In genomic region chr2:119435148-119435952, GRCh38 we compare ENCODE assay signal across 1 cellular context.
TF ChIP-seq lines count a peak whose summit lies in the region.

No MANE protein-coding gene starts in this region.

TF ChIP-seq in HepG2, 621 proteins besides CTCF, POLR2A, EP300 and RAD21 (continued from another document):
- TF ChIP-seq HOMEZ (CRISPR knock-in tag; IDR thresholded peaks at IDR 0.05; ENCODE audit: low read depth) (0 out of 2 replicates have a peak, but pooled peaks have one; percentile 1), RFXAP (CRISPR knock-in tag; IDR thresholded peaks at IDR 0.05; ENCODE audit: borderline replicate concordance) (no peak), HDAC1 (CRISPR knock-in tag; IDR thresholded peaks at IDR 0.05) (0 out of 2 replicates have a peak, but pooled peaks have one; percentile 24), NFYB (CRISPR knock-in tag; IDR thresholded peaks at IDR 0.05) (no peak), TAF1 (CRISPR knock-in tag; IDR thresholded peaks at IDR 0.05) (0 out of 2 replicates have a peak, but pooled peaks have one; percentile 8), IRF9 (CRISPR knock-in tag; IDR thresholded peaks at IDR 0.05; ENCODE audit: borderline replicate concordance) (0 out of 2 replicates have a peak, but pooled peaks have one; percentile 54), AHDC1 (CRISPR knock-in tag; IDR thresholded peaks at IDR 0.05; ENCODE audit: borderline replicate concordance) (0 out of 2 replicates have a peak, but pooled peaks have one; percentile 13), ZNF441 (CRISPR knock-in tag; IDR thresholded peaks at IDR 0.05; ENCODE audit: borderline replicate concordance) (no peak), DMTF1 (CRISPR knock-in tag; IDR thresholded peaks at IDR 0.05) (no peak; the same call in 1 of the 2 replicates), ZNF691 (CRISPR knock-in tag; IDR thresholded peaks at IDR 0.05; ENCODE audit: borderline replicate concordance, low read depth) (0 out of 2 replicates have a peak, but pooled peaks have one; percentile 24), ZSCAN31 (CRISPR knock-in tag; IDR thresholded peaks at IDR 0.05; ENCODE audit: low read depth) (no peak), PAXIP1 (CRISPR knock-in tag; conservative IDR thresholded peaks at IDR 0.05) (0 out of 2 replicates have a peak, but pooled peaks have one; percentile 9), ZNF501 (CRISPR knock-in tag; IDR thresholded peaks at IDR 0.05) (0 out of 2 replicates have a peak, but pooled peaks have one; percentile 15), HOXA3 (CRISPR knock-in tag; IDR thresholded peaks at IDR 0.05) (no peak), ZNF44 (CRISPR knock-in tag; IDR thresholded peaks at IDR 0.05) (0 out of 2 replicates have a peak, but pooled peaks have one; percentile 45), NR1H2 (CRISPR knock-in tag; IDR thresholded peaks at IDR 0.05; ENCODE audit: borderline replicate concordance, low read depth) (no peak), ELF3 (CRISPR knock-in tag; IDR thresholded peaks at IDR 0.05) (peak; percentile 37; the same call in 1 of the 2 replicates), AKAP8 (CRISPR knock-in tag; IDR thresholded peaks at IDR 0.05) (peak; percentile 41; the same call in 1 of the 2 replicates), MEF2D (CRISPR knock-in tag; IDR thresholded peaks at IDR 0.05) (peak; percentile 56; the same call in 1 of the 2 replicates), PHF8 (CRISPR knock-in tag; IDR thresholded peaks at IDR 0.05) (0 out of 2 replicates have a peak, but pooled peaks have one; percentile 7), ARNT (IDR thresholded peaks at IDR 0.05) (no peak), ZNF709 (CRISPR knock-in tag; IDR thresholded peaks at IDR 0.05) (0 out of 2 replicates have a peak, but pooled peaks have one; percentile 43), PITX1 (CRISPR knock-in tag; IDR thresholded peaks at IDR 0.05) (no peak), KMT2B (CRISPR knock-in tag; IDR thresholded peaks at IDR 0.05) (no peak), NCOA5 (CRISPR knock-in tag; IDR thresholded peaks at IDR 0.05) (no peak), REST (IDR thresholded peaks at IDR 0.05; ENCODE audit: borderline replicate concordance in 1 of 2, low read depth in 1 of 2, low read length in 2 of 2) (no peak), NR2C2 (CRISPR knock-in tag; IDR thresholded peaks at IDR 0.05; ENCODE audit: borderline replicate concordance) (peak; percentile 57), DBP (CRISPR knock-in tag; IDR thresholded peaks at IDR 0.05; ENCODE audit: not compliant biosample characterization) (no peak), ZNF383 (CRISPR knock-in tag; IDR thresholded peaks at IDR 0.05; ENCODE audit: borderline replicate concordance) (0 out of 2 replicates have a peak, but pooled peaks have one; percentile 51), ZIK1 (CRISPR knock-in tag; IDR thresholded peaks at IDR 0.05; ENCODE audit: borderline replicate concordance, low read depth) (0 out of 2 replicates have a peak, but pooled peaks have one; percentile 19)
